In the genomic region with DNA sequence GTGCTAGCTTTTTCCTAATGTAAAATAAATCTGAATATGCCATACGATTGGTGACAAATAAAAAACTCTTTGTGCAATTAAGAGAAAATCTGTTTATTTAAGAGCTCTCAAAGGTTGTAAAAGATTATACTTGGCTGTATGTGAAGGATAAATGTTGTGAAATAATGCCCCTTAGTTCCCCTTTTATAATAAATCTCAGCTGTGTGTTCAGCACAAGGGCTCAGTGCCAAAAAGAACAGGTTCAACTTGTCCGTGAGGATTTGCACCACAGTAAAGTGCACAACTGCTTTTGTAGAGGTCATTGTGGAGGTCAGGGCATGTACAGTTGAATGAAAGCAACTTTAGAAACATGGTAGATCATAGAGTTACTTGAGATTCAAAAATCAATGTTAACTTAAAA, we compare ENCODE assay signal across 8 cellular contexts.
A peak's percentile ranks its signal among the peaks of the same experiment; 100 is the strongest.
DNase-seq lines count a peak whose midpoint lies in the region; ATAC-seq and TF ChIP-seq lines count a peak whose summit lies in the region.

No MANE protein-coding gene starts in this region.

- no peaks in the 10 kb centered on the region for H3K9me3 ChIP-seq in lower lobe of right lung

- ATAC-seq in Right ventricle myocardium inferior = peak; percentile 95
- peak; percentile 88 to 93 for ATAC-seq in lower lobe of right lung
- ATAC-seq in HG03432 (IDR thresholded peaks at IDR 0.05; ENCODE audit: unreplicated experiment) = no peak

- H3K4me1 ChIP-seq in lower lobe of right lung = peaks cover 16% of the 10 kb centered on the region

- H3K27ac ChIP-seq in lower lobe of right lung = peak overlapping the region; percentile 14

- no peaks in the 10 kb centered on the region for H3K27me3 ChIP-seq in lower lobe of right lung (ENCODE audit: low read depth)

- H3K4me3 ChIP-seq in lower lobe of right lung = no peak overlapping the region

- TF ChIP-seq CTCF in lower lobe of right lung (IDR thresholded peaks at IDR 0.05) = no peak

- H3K36me3 ChIP-seq in lower lobe of right lung = no peaks in the 10 kb centered on the region

- intact Hi-C loops in Right ventricle myocardium inferior (cut with DNase I) (no loop called here), cardiac septum (cut with DNase I) (no loop called here), lower lobe of right lung (cut with DNase I) (no loop called here)

- DNase-seq in Right ventricle myocardium inferior (ENCODE audit: missing footprints) = no peak
- DNase-seq in cardiac septum (ENCODE audit: low spot score) = no peak
- peak; percentile 27 for DNase-seq in amniotic epithelial cell (ENCODE audit: low read depth)
- no peak for DNase-seq in lower lobe of right lung
- DNase-seq in stimulated activated CD4-positive, alpha-beta T cell treated with anti-CD3 and anti-CD28 coated beads, Interleukin-12 subunit alpha, Interleukin-12 subunit beta, amount 100 ng/mL, for 4 hours = no peak
- DNase-seq in hypothalamus (lab: John Stamatoyannopoulos, UW) = no peak
- DNase-seq in activated CD4-positive, alpha-beta T cell treated with anti-CD3 and anti-CD28 coated beads for 1 hour = no peak
